Comparison of ENCODE assay signal across 9 cellular contexts in genomic region chr16:81821422-81822128, GRCh38. TPM values are rescaled to one million over a fixed set of nuclear protein-coding genes. Genes with fewer than 3 reads are reported as not detected.
DNase-seq lines count a peak whose midpoint lies in the region; ATAC-seq and TF ChIP-seq lines count a peak whose summit lies in the region.
"Had no signal": no experiment of that assay in that cellular context is flagged by ENCODE, and none has a peak within 500 bp of the region (broad histone marks: within the 10 kb centered on the region; RNA-seq: fewer than 3 reads in every experiment).

No MANE protein-coding gene starts in this region.

- H3K4me1 ChIP-seq in mucosa of rectum (ENCODE audit: control insufficient read depth in 2 of 2, insufficient read depth in 2 of 2, low read length in 2 of 2) (peaks cover 0 to 6% of the 10 kb centered on the region in 2 donors), mammary epithelial cell (ENCODE audit: insufficient read depth, low read length) (no peaks in the 10 kb centered on the region), PC-3 (ENCODE audit: insufficient read depth, low read length) (no peaks in the 10 kb centered on the region)

- BruUV-seq in mammary epithelial cell (replicated peaks; lab: Mats Ljungman, UMichigan): no TSS peak
- BruUV-seq in PC-3 (replicated peaks; lab: Mats Ljungman, UMichigan): no TSS peak

- H2AFZ ChIP-seq in mammary epithelial cell (ENCODE audit: low read depth, low read length) (no peak overlapping the region), PC-3 (ENCODE audit: low read length) (no peak overlapping the region)

- H3K9ac ChIP-seq in mucosa of rectum (ENCODE audit: low read depth in 1 of 2, low read length in 2 of 2): no peak overlapping the region
- no peak overlapping the region for H3K9ac ChIP-seq in mammary epithelial cell (ENCODE audit: insufficient read depth, low read length)
- H3K9ac ChIP-seq in PC-3 (ENCODE audit: low read length): no peak overlapping the region

- 74% methylated on average over 10 of the region's 10 CpGs for WGBS in mammary epithelial cell (ENCODE audit: low coverage, missing lambda C conversion rate)

- TF ChIP-seq CTCF in mammary epithelial cell (conservative IDR thresholded peaks at IDR 0.05 in 1 of 2, IDR thresholded peaks at IDR 0.05 in 1 of 2; ENCODE audit: extremely low read depth in 1 of 2, insufficient read depth in 1 of 2, low read depth in 1 of 2, low read length in 2 of 2) (no peak), PC-3 (conservative IDR thresholded peaks at IDR 0.05; ENCODE audit: low read depth, low read length) (no peak)

- peak overlapping the region in 1 of 2 donors; percentile 31 for H3K4me3 ChIP-seq in mucosa of rectum (ENCODE audit: low read length in 2 of 2)
- no peak overlapping the region for H3K4me3 ChIP-seq in mammary epithelial cell (replicated peaks in 1 of 3; ENCODE audit: insufficient read depth in 1 of 3, low read depth in 2 of 3, low read length in 3 of 3)
- H3K4me3 ChIP-seq in PC-3 (ENCODE audit: low read length): no peak overlapping the region

- POLR2A ChIA-PET in PC-3 (lab: Charles Lee; ENCODE audit: unreplicated experiment): no interaction called here

- CTCF ChIA-PET in mammary epithelial cell (lab: Charles Lee; ENCODE audit: low non-redundant PET) (no interaction called here), PC-3 (lab: Charles Lee) (no interaction called here)

- no peaks in the 10 kb centered on the region for H3F3A ChIP-seq in PC-3 (ENCODE audit: low read length, unreplicated experiment)

- H3K36me3 ChIP-seq in mucosa of rectum (ENCODE audit: control insufficient read depth in 2 of 2, insufficient read depth in 2 of 2, low read length in 2 of 2) (no peaks in the 10 kb centered on the region), mammary epithelial cell (ENCODE audit: insufficient read depth, low read length) (no peaks in the 10 kb centered on the region), PC-3 (ENCODE audit: low read depth, low read length) (no peaks in the 10 kb centered on the region)

- DNase-seq in Kasumi-1 (lab: John Stamatoyannopoulos, UW) (peak; percentile 37 to 49), mammary epithelial cell (no peak), PC-3 (no peak), T1000 (lab: John Stamatoyannopoulos, UW) (no peak)
- DNase-seq: stimulated activated CD4-positive, alpha-beta T cell treated with anti-CD3 and anti-CD28 coated beads, Interleukin-4, amount 100 ng/mL, for 4 hours had no signal

- in situ Hi-C loops in mammary epithelial cell (cut with MboI; ENCODE audit: low sequenced_read_pairs in 2 of 2): no loop called here

- peak overlapping the region; percentile 31 to 71 for H3K27ac ChIP-seq in mucosa of rectum (ENCODE audit: low read depth in 2 of 2, low read length in 2 of 2)
- H3K27ac ChIP-seq in mammary epithelial cell (ENCODE audit: insufficient read depth, low read depth, low read length): no peak overlapping the region
- no peak overlapping the region for H3K27ac ChIP-seq in PC-3 (ENCODE audit: low read length)

- peak; percentile 71 for TF ChIP-seq POLR2A in GM18526 (IDR thresholded peaks at IDR 0.05; ENCODE audit: extremely low read depth, insufficient read length)

- dilution Hi-C loops in mammary epithelial cell (cut with HindIII; ENCODE audit: low sequenced_read_pairs): no loop called here

- ATAC-seq in GM21825 (IDR thresholded peaks at IDR 0.05; ENCODE audit: unreplicated experiment) (peak; percentile 37), PC-3 (no peak), HG02973 (IDR thresholded peaks at IDR 0.05; ENCODE audit: unreplicated experiment) (no peak)

- H3K9me3 ChIP-seq in mucosa of rectum (ENCODE audit: control insufficient read depth in 2 of 2, low read length in 2 of 2) (no peaks in the 10 kb centered on the region), mammary epithelial cell (replicated peaks; ENCODE audit: insufficient read depth, low read length) (no peaks in the 10 kb centered on the region), PC-3 (ENCODE audit: low read length) (no peaks in the 10 kb centered on the region)

- no peaks in the 10 kb centered on the region for H3K9me2 ChIP-seq in PC-3 (replicated peaks; ENCODE audit: low read length)

- intact Hi-C loops in mammary epithelial cell (cut with micrococcal nuclease) (no loop called here), PC-3 (cut with micrococcal nuclease) (no loop called here)

- H3K27me3 ChIP-seq in mucosa of rectum (ENCODE audit: control insufficient read depth in 2 of 2, insufficient read depth in 2 of 2, low read length in 2 of 2): no peaks in the 10 kb centered on the region
- H3K27me3 ChIP-seq in mammary epithelial cell (ENCODE audit: insufficient read depth, low read length): no peaks in the 10 kb centered on the region
- H3K27me3 ChIP-seq in PC-3 (ENCODE audit: low read length): no peaks in the 10 kb centered on the region

- H3K79me2 ChIP-seq in mammary epithelial cell (ENCODE audit: insufficient read depth, low read length) (no peaks in the 10 kb centered on the region), PC-3 (ENCODE audit: low read length) (no peaks in the 10 kb centered on the region)

- H3K4me2 ChIP-seq in mammary epithelial cell (ENCODE audit: insufficient read depth, low read depth, low read length): no peak overlapping the region
- H3K4me2 ChIP-seq in PC-3 (ENCODE audit: low read length): no peak overlapping the region

- no peaks in the 10 kb centered on the region for H4K20me1 ChIP-seq in mammary epithelial cell (ENCODE audit: insufficient read depth, low read length)
- H4K20me1 ChIP-seq in PC-3 (ENCODE audit: low read length): no peaks in the 10 kb centered on the region

RNA-seq across cellular contexts. Expression of gene PLCG2, which starts 42.5 kb away (rescaled TPM):
- total RNA-seq in mammary epithelial cell: 1 to 10 TPM; 6.9 to 8.2 TPM
- 2.5 TPM for polyA plus RNA-seq in mammary epithelial cell
- 15.7 TPM for polyA minus RNA-seq in mammary epithelial cell
- 3.5 and 5.9 TPM in 2 replicates for total RNA-seq in PC-3 (2014; rRNA removed)

Comparison
In these comparisons a context has a peak if more than half of its experiments do, and no peak if none do; other contexts are left out.
1. DNase-seq: peak in Kasumi-1 (2 of 2); none in mammary epithelial cell (single experiment), PC-3 (single experiment) and T1000 (single experiment).
2. H3K27ac ChIP-seq: peak in mucosa of rectum (2 of 2); none in mammary epithelial cell (single experiment) and PC-3 (single experiment).